Comparison of ENCODE assay signal across 29 cellular contexts in the genomic region with DNA sequence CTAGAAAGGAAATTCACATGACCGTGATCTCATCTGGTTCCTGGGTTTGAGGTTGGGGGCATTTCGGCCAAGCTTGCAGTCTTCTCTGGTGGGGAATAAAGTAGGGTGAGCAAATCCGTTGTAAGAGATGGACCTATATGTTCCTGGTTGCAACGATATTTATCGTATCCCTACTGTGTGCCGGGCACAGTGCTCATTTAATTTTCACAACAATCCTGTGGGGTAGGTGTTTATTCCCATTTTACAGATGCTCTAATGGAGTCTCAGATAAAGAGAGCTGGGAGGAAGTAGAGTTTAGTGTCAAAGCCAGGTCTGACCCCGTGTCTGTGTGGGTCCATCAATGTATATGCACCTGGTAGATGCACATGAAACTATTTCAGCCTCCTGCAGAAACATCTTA. TPM values are rescaled to one million over a fixed set of nuclear protein-coding genes. Genes with fewer than 3 reads are reported as not detected.
DNase-seq lines count a peak whose midpoint lies in the region; ATAC-seq, FAIRE-seq and TF ChIP-seq lines count a peak whose summit lies in the region.
"Had no signal": no experiment of that assay in that cellular context is flagged by ENCODE, and none has a peak within 500 bp of the region (broad histone marks: within the 10 kb centered on the region; RNA-seq: fewer than 3 reads in every experiment).

No MANE protein-coding gene starts in this region.

- no peak overlapping the region for H2BK12ac ChIP-seq in neuronal stem cell (ENCODE audit: low read length)

- H3K18ac ChIP-seq in mesendoderm (ENCODE audit: low read length) = no peak overlapping the region
- H3K18ac ChIP-seq in neuronal stem cell (ENCODE audit: low read length) = no peak overlapping the region

- peaks cover 98% of the 10 kb centered on the region for H3K79me2 ChIP-seq in HepG2 (ENCODE audit: insufficient read depth, low read length)
- H3K79me2 ChIP-seq in K562 (ENCODE audit: control insufficient read depth, insufficient read depth, low read length) = peaks cover 100% of the 10 kb centered on the region
- H3K79me2 ChIP-seq in mesendoderm (ENCODE audit: control insufficient read depth, insufficient read depth, low read length) = peaks cover 90% of the 10 kb centered on the region

- FAIRE-seq in HepG2 (lab: Jason Lieb, UNC) = no peak
- no peak for FAIRE-seq in K562 (lab: Jason Lieb, UNC)
- FAIRE-seq: GM12891 had no signal

- H3K4me3 ChIP-seq in HepG2 (replicated peaks in 1 of 3; ENCODE audit: insufficient read depth in 1 of 3, low read depth in 2 of 3, low read length in 3 of 3) (no peak overlapping the region), right lobe of liver (no peak overlapping the region), K562 (no peak overlapping the region), mesendoderm (ENCODE audit: low read length) (no peak overlapping the region), neuronal stem cell (ENCODE audit: low read length in 2 of 2) (no peak overlapping the region)
- H3K4me3 ChIP-seq: GM23338, MG63, PC-9, SJSA1 had no signal

- peak overlapping the region; percentile 11 for H3K56ac ChIP-seq in mesendoderm (ENCODE audit: low read length)

- intact Hi-C loops in HepG2 (cut with micrococcal nuclease; ENCODE audit: unreplicated experiment) = no loop called here
- intact Hi-C loops in right lobe of liver (cut with DNase I) = loop anchor here in 1 of 2 donors (10.0 kb wide), 1 partner anchor 81 kb away; no protein-coding TSS in a partner anchor
- intact Hi-C loops in K562 (cut with micrococcal nuclease) = no loop called here

- peak overlapping the region; percentile 25 for H3K23ac ChIP-seq in mesendoderm (ENCODE audit: low read length)
- H3K23ac ChIP-seq in neuronal stem cell (ENCODE audit: low read depth, low read length, poor library complexity) = no peak overlapping the region

- CTCF ChIA-PET in HepG2 (lab: Yijun Ruan, JAX; ENCODE audit: low intra/inter-chr PET ratio, low total read pairs) = no interaction called here
- CTCF ChIA-PET in K562 (lab: Yijun Ruan, JAX; ENCODE audit: low intra/inter-chr PET ratio) = no interaction called here

- 95% methylated on average over 7 of the region's 7 CpGs for WGBS in HepG2 (ENCODE audit: low lambda C conversion rate)
- WGBS in right lobe of liver (ENCODE audit: insufficient coverage, low coverage, low lambda C conversion rate, missing lambda C conversion rate) = 59% methylated on average over 7 of the region's 7 CpGs
- 83% methylated on average over 7 of the region's 7 CpGs for WGBS in K562 (ENCODE audit: insufficient coverage, low coverage, missing lambda C conversion rate)
- no CpG with 5 or more reads among the region's 7 CpGs for WGBS in mesendoderm (ENCODE audit: extremely low coverage, insufficient coverage, low lambda C conversion rate)
- WGBS in neuronal stem cell (ENCODE audit: extremely low coverage in 2 of 2, insufficient read length in 2 of 2, insufficient replicate concordance in 1 of 2), 2 donors = no CpG with 5 or more reads among the region's 7 CpGs

- no peak; a peak in 1 of 4 replicates for TF ChIP-seq POLR2A in HepG2 (IDR thresholded peaks at IDR 0.05; ENCODE audit: insufficient read depth in 1 of 2, low read depth in 2 of 2, low read length in 2 of 2)
- no peak for TF ChIP-seq POLR2A in right lobe of liver (IDR thresholded peaks at IDR 0.05)
- no peak for TF ChIP-seq POLR2A in K562 (conservative IDR thresholded peaks at IDR 0.05)

- H3K36me3 ChIP-seq in HepG2 (replicated peaks in 1 of 2; ENCODE audit: control insufficient read depth in 1 of 2, insufficient read depth in 2 of 2, low read length in 2 of 2) (peaks cover 8 to 19% of the 10 kb centered on the region in 2 experiments), right lobe of liver (no peaks in the 10 kb centered on the region), K562 (ENCODE audit: control insufficient read depth, insufficient read depth, low read length) (peaks cover 42% of the 10 kb centered on the region), mesendoderm (ENCODE audit: control insufficient read depth, insufficient read depth, low read length) (no peaks in the 10 kb centered on the region), neuronal stem cell (replicated peaks in 1 of 2; ENCODE audit: control insufficient read depth in 2 of 2, insufficient read depth in 2 of 2, low read length in 2 of 2) (peaks cover 5 to 17% of the 10 kb centered on the region in 2 donors)

- BruUV-seq in HepG2 (replicated peaks; lab: Mats Ljungman, UMichigan) (no TSS peak), K562 (replicated peaks; lab: Mats Ljungman, UMichigan) (no TSS peak)

- in situ Hi-C loops in HepG2 (cut with HindIII; ENCODE audit: extremely low pct_ligation_motif_present, low pct_unique_long_range_greater_than_20kb) (no loop called here), K562 (cut with MboI) (no loop called here)

- ATAC-seq in HepG2 = no peak
- no peak for ATAC-seq in right lobe of liver
- ATAC-seq in K562 = no peak
- ATAC-seq: CD8-positive, alpha-beta T cell; GM23338 had no signal

- no peak for DNase-seq in HepG2 (ENCODE audit: low spot score)
- no peak for DNase-seq in right lobe of liver
- DNase-seq in K562 (ENCODE audit: extremely low read depth in 1 of 4, low spot score in 3 of 4) = no peak
- DNase-seq in mesendoderm = no peak
- DNase-seq in GM10266 (ENCODE audit: extremely low spot score) = no peak
- no peak for DNase-seq in neuronal stem cell (ENCODE audit: low spot score)
- DNase-seq in occipital lobe (lab: John Stamatoyannopoulos, UW) = no peak
- DNase-seq: C1 segment of cervical spinal cord; Caco-2; CD8-positive, alpha-beta T cell; DMS79; EL; GDM1; HCEC 1CT; KBM-7; MG63; NCI-H1105 treated with DMSO at 0.1 percent for 48 hours; NCI-H146; NCI-H1930; NCI-H2107; NCI-H446; NCI-H524 treated with DMSO at 0.1 percent for 48 hours; NCI-H82; NK-92 treated with Interleukin-12 subunit alpha and Interleukin-12 subunit beta, amount 100 ng/mL, for 24 hours; PC-9; Right ventricle myocardium superior had no signal

- H3K4ac ChIP-seq in mesendoderm (ENCODE audit: low read depth, low read length) (no peak overlapping the region), neuronal stem cell (ENCODE audit: low read length) (no peak overlapping the region)

- H3K9me1 ChIP-seq in K562 (ENCODE audit: control insufficient read depth, insufficient read depth, low read length) = peaks cover 11% of the 10 kb centered on the region

- H3K9me3 ChIP-seq in HepG2 (ENCODE audit: low read length) (no peaks in the 10 kb centered on the region), right lobe of liver (no peaks in the 10 kb centered on the region), K562 (replicated peaks; ENCODE audit: control insufficient read depth, insufficient read depth, low read depth, low read length) (peaks cover 5% of the 10 kb centered on the region; the same call in 1 of the 2 replicates), neuronal stem cell (replicated peaks in 1 of 2; ENCODE audit: control insufficient read depth in 2 of 2, insufficient read depth in 1 of 2, low read depth in 1 of 2, low read length in 2 of 2) (peaks cover 0 to 4% of the 10 kb centered on the region in 2 donors)
- H3K9me3 ChIP-seq: Caco-2, MG63, SJSA1 had no signal

- H3K9ac ChIP-seq in HepG2 (ENCODE audit: insufficient read depth, low read depth, low read length) = 0 out of 2 replicates have a peak overlapping the region, but pooled peaks have one; percentile 67
- H3K9ac ChIP-seq in K562 (ENCODE audit: insufficient read depth in 1 of 2, low read depth in 2 of 2, low read length in 2 of 2) = no peak overlapping the region; a peak in 1 of 4 replicates
- H3K9ac ChIP-seq in mesendoderm (ENCODE audit: low read length) = no peak overlapping the region
- no peak overlapping the region for H3K9ac ChIP-seq in neuronal stem cell (ENCODE audit: low read depth, low read length, poor library complexity)

- no peak overlapping the region for H4K5ac ChIP-seq in mesendoderm (ENCODE audit: low read length)

- H4K8ac ChIP-seq in mesendoderm (ENCODE audit: low read depth, low read length) (no peak overlapping the region), neuronal stem cell (ENCODE audit: low read depth, low read length) (no peak overlapping the region)

- no peak overlapping the region for H2BK120ac ChIP-seq in mesendoderm (ENCODE audit: low read depth, low read length)
- no peak overlapping the region for H2BK120ac ChIP-seq in neuronal stem cell (ENCODE audit: low read depth, low read length)

- H3K14ac ChIP-seq in neuronal stem cell (ENCODE audit: low read length) = no peak overlapping the region

- POLR2A ChIA-PET in HepG2 (lab: Yijun Ruan, JAX) (interaction anchor here (3.6 kb wide), 1 partner anchor 80 kb away, joined by 30 read pairs; no protein-coding TSS in a partner anchor), K562 (lab: Yijun Ruan, JAX) (interaction anchor here (0.8 to 3.1 kb wide), 4 partner anchors 16 to 252 kb away, joined by 3 to 14 read pairs (median 4); no protein-coding TSS in a partner anchor)

- H3K79me1 ChIP-seq in mesendoderm (ENCODE audit: low read length) = peaks cover 64% of the 10 kb centered on the region
- peaks cover 21% of the 10 kb centered on the region for H3K79me1 ChIP-seq in neuronal stem cell (ENCODE audit: low read depth, low read length)

- H2AFZ ChIP-seq in HepG2 (ENCODE audit: low read length) (no peak overlapping the region), K562 (ENCODE audit: low read depth, low read length) (no peak overlapping the region), neuronal stem cell (ENCODE audit: low read length) (no peak overlapping the region)
- H2AFZ ChIP-seq: GM23338, PC-9 had no signal

- TF ChIP-seq CTCF in HepG2 (CRISPR knock-in tag; IDR thresholded peaks at IDR 0.05) (no peak), right lobe of liver (IDR thresholded peaks at IDR 0.05) (no peak), K562 (IDR thresholded peaks at IDR 0.05 in 2 of 3, conservative IDR thresholded peaks at IDR 0.05 in 1 of 3; ENCODE audit: insufficient read depth in 2 of 3, low read depth in 1 of 3, low read length in 3 of 3) (no peak), GM10266 (IDR thresholded peaks at IDR 0.05; ENCODE audit: control insufficient read depth, insufficient read depth, low read depth, missing control alignments) (no peak)

- H2AK5ac ChIP-seq in mesendoderm (ENCODE audit: low read length) (no peak overlapping the region), neuronal stem cell (ENCODE audit: low read depth, low read length) (no peak overlapping the region)

- H3K27ac ChIP-seq in HepG2 (ENCODE audit: extremely low read length, insufficient read depth, low read length) (peak overlapping the region; percentile 89), right lobe of liver (peak overlapping the region in 1 of 3 donors; percentile 59), K562 (ENCODE audit: extremely low read depth, low read depth, low read length) (no peak overlapping the region), mesendoderm (ENCODE audit: low read depth, low read length) (no peak overlapping the region), neuronal stem cell (replicated peaks; ENCODE audit: low read length) (no peak overlapping the region)
- H3K27ac ChIP-seq: PC-9, SJSA1 had no signal

- H4K20me1 ChIP-seq in HepG2 (ENCODE audit: insufficient read depth, low read length) = peaks cover 68% of the 10 kb centered on the region
- H4K20me1 ChIP-seq in K562 (replicated peaks; ENCODE audit: control insufficient read depth, insufficient read depth, low read length) = 0 out of 2 replicates have a peak, but pooled peaks cover 5% of the 10 kb centered on the region

- no peaks in the 10 kb centered on the region for H3K27me3 ChIP-seq in HepG2 (ENCODE audit: control insufficient read depth in 1 of 2, insufficient read depth in 2 of 2, low read length in 2 of 2)
- no peaks in the 10 kb centered on the region for H3K27me3 ChIP-seq in right lobe of liver
- no peaks in the 10 kb centered on the region for H3K27me3 ChIP-seq in K562 (ENCODE audit: control insufficient read depth in 2 of 2, insufficient read depth in 2 of 2, low read length in 2 of 2)
- no peaks in the 10 kb centered on the region for H3K27me3 ChIP-seq in mesendoderm (ENCODE audit: insufficient read depth, low read length, poor library complexity)
- H3K27me3 ChIP-seq in neuronal stem cell (ENCODE audit: control insufficient read depth in 3 of 3, insufficient read depth in 3 of 3, low read depth in 1 of 3, low read length in 3 of 3) = no peaks in the 10 kb centered on the region
- H3K27me3 ChIP-seq: MG63, SJSA1 had no signal

- H2BK15ac ChIP-seq in mesendoderm (replicated peaks; ENCODE audit: low read depth) = no peak overlapping the region
- no peak overlapping the region for H2BK15ac ChIP-seq in neuronal stem cell (ENCODE audit: low read length)

- TF ChIP-seq EP300 in HepG2 (IDR thresholded peaks at IDR 0.05; ENCODE audit: low read depth in 2 of 2, low read length in 2 of 2) = no peak
- no peak for TF ChIP-seq EP300 in HepG2 (CRISPR knock-in tag; IDR thresholded peaks at IDR 0.05; ENCODE audit: borderline replicate concordance)
- TF ChIP-seq EP300 in K562 (IDR thresholded peaks at IDR 0.05; ENCODE audit: low read length) = no peak

- H3K4me1 ChIP-seq in HepG2 (ENCODE audit: insufficient read depth, low read length) (peaks cover 100% of the 10 kb centered on the region), right lobe of liver (peaks cover 0 to 90% (median 48%) of the 10 kb centered on the region in 4 donors), K562 (replicated peaks in 1 of 2; ENCODE audit: control insufficient read depth in 2 of 2, insufficient read depth in 2 of 2, low read length in 2 of 2) (peaks cover 64 to 66% of the 10 kb centered on the region in 2 experiments), mesendoderm (ENCODE audit: control insufficient read depth, low read depth, low read length) (peaks cover 12% of the 10 kb centered on the region), neuronal stem cell (ENCODE audit: control insufficient read depth in 2 of 2, insufficient read depth in 1 of 2, low read depth in 1 of 2, low read length in 2 of 2) (peaks cover 12 to 15% of the 10 kb centered on the region in 2 donors)

- no peak overlapping the region for H4K91ac ChIP-seq in neuronal stem cell (ENCODE audit: low read depth, low read length, poor library complexity)

- H3K4me2 ChIP-seq in HepG2 (ENCODE audit: low read depth, low read length) (peak overlapping the region; percentile 97), K562 (ENCODE audit: insufficient read depth, low read length) (no peak overlapping the region), mesendoderm (ENCODE audit: low read length) (no peak overlapping the region), neuronal stem cell (ENCODE audit: insufficient read depth, low read length, poor library complexity, severe bottlenecking) (no peak overlapping the region)
- H3K4me2 ChIP-seq: GM23338, PC-9 had no signal

- TF ChIP-seq RAD21 in HepG2 (CRISPR knock-in tag; IDR thresholded peaks at IDR 0.05) = no peak
- no peak for TF ChIP-seq RAD21 in K562 (CRISPR knock-in tag; conservative IDR thresholded peaks at IDR 0.05 in 1 of 2, IDR thresholded peaks at IDR 0.05 in 1 of 2)

- no peak overlapping the region for H2BK5ac ChIP-seq in mesendoderm (ENCODE audit: low read length)
- no peak overlapping the region for H2BK5ac ChIP-seq in neuronal stem cell (ENCODE audit: low read length)

RNA-seq across cellular contexts. Expression of gene CMIP, which starts 9.4 kb away (rescaled TPM):
- 10.9 and 21.7 TPM in 2 replicates for total RNA-seq in HepG2 (2016; rRNA removed; fragmentation: Illumina TruSeq; extraction: Trizol)
- 3.5 and 4.6 TPM in 2 replicates for total RNA-seq in HepG2 (2016; cell fraction: cytosol; rRNA removed; fragmentation: Illumina TruSeq; extraction: Trizol; ENCODE audit: low read depth)
- total RNA-seq in HepG2 (2016; cell fraction: insoluble cytoplasmic fraction; rRNA removed; fragmentation: Illumina TruSeq; extraction: Trizol) = 11.5 and 15.7 TPM in 2 replicates
- total RNA-seq in HepG2 (2016; cell fraction: membrane; rRNA removed; fragmentation: Illumina TruSeq; extraction: Trizol) = 13.0 and 15.9 TPM in 2 replicates
- total RNA-seq in HepG2 (2016; cell fraction: nucleus; rRNA removed; fragmentation: Illumina TruSeq; extraction: Trizol) = 23.3 and 29.3 TPM in 2 replicates
- 18.1 and 22.0 TPM in 2 replicates for polyA plus RNA-seq in HepG2 (2011; rRNA removed)
- 17.3 and 20.7 TPM in 2 replicates for polyA plus RNA-seq in HepG2 (2011; cell fraction: cytosol; rRNA removed)
- 77.4 and 83.2 TPM in 2 replicates for polyA plus RNA-seq in HepG2 (2011; cell fraction: nucleus; rRNA removed)
- 74.4 and 83.5 TPM in 2 replicates for polyA plus RNA-seq in HepG2 (2012)
- 3.4 and 3.8 TPM in 2 replicates for polyA plus RNA-seq in HepG2 (2016; cell fraction: cytosol; fragmentation: Illumina TruSeq; extraction: Trizol; ENCODE audit: low read depth)
- polyA plus RNA-seq in HepG2 (2016; cell fraction: insoluble cytoplasmic fraction; fragmentation: Illumina TruSeq; extraction: Trizol; ENCODE audit: low read depth) = 29.7 and 48.6 TPM in 2 replicates
- 14.8 and 16.9 TPM in 2 replicates for polyA plus RNA-seq in HepG2 (2016; cell fraction: membrane; fragmentation: Illumina TruSeq; extraction: Trizol; ENCODE audit: low read depth)
- polyA plus RNA-seq in HepG2 (2016; cell fraction: nucleus; fragmentation: Illumina TruSeq; extraction: Trizol; ENCODE audit: insufficient read depth, low read depth) = 51.1 and 51.2 TPM in 2 replicates
- polyA minus RNA-seq in HepG2 (2011; rRNA and poly(A)+ RNA removed; ENCODE audit: low replicate concordance) = 16.6 and 71.5 TPM in 2 replicates
- 60.8 and 68.8 TPM in 2 replicates for polyA minus RNA-seq in HepG2 (2011; cell fraction: cytosol; rRNA and poly(A)+ RNA removed)
- polyA minus RNA-seq in HepG2 (2011; cell fraction: nucleus; rRNA and poly(A)+ RNA removed) = 61.9 and 63.1 TPM in 2 replicates
- 10 to 100 TPM; 12.2 to 23.0 (median 16.5) TPM for total RNA-seq in right lobe of liver
- total RNA-seq in K562 (2011; cell fraction: chromatin; rRNA removed; ENCODE audit: low replicate concordance) = 107 and 183 TPM in 2 replicates
- total RNA-seq in K562 (2011; cell fraction: nucleolus; rRNA removed) = 75.7 and 79.0 TPM in 2 replicates
- total RNA-seq in K562 (2011; cell fraction: nucleoplasm; rRNA removed) = 101 and 152 TPM in 2 replicates
- total RNA-seq in K562 (2014; rRNA removed) = 16.1 and 19.1 TPM in 2 replicates
- total RNA-seq in K562 (2014; rRNA removed; fragmentation: Illumina TruSeq; extraction: Trizol) = 10.3 and 10.8 TPM in 2 replicates
- total RNA-seq in K562 (2015; rRNA removed; fragmentation: Illumina TruSeq; extraction: Trizol) = 9.7 and 11.5 TPM in 2 replicates
- 66.4 and 82.5 TPM in 2 replicates for total RNA-seq in K562 (2021)
- 8.1 and 19.2 TPM in 2 replicates for polyA plus RNA-seq in K562 (2011; rRNA removed)
- 17.6 and 21.0 TPM in 2 replicates for polyA plus RNA-seq in K562 (2011; cell fraction: cytosol; rRNA removed)
- 46.1 and 50.8 TPM in 2 replicates for polyA plus RNA-seq in K562 (2011; cell fraction: nucleus; rRNA removed)
- 51.9 and 88.9 TPM in 2 replicates for polyA plus RNA-seq in K562 (2012)
- polyA plus RNA-seq in K562 (2014; fragmentation: Illumina TruSeq; extraction: Trizol) = 39.4 and 41.6 TPM in 2 replicates
- 1 to 10 TPM in 1 of 2 experiments, under 1 TPM in 1; 0.94 to 1.9 TPM for polyA plus RNA-seq in K562 (2014; fragmentation: Nextera tagmentation; extraction: Ambion mirVana)
- polyA plus RNA-seq in K562 (2014; rRNA removed) = 15.6 and 21.0 TPM in 2 replicates
- 20.3 and 24.1 TPM in 2 replicates for polyA minus RNA-seq in K562 (2011; rRNA and poly(A)+ RNA removed)
- polyA minus RNA-seq in K562 (2011; cell fraction: cytosol; rRNA and poly(A)+ RNA removed) = 45.6 and 90.6 TPM in 2 replicates
- 26.0 and 43.0 TPM in 2 replicates for polyA minus RNA-seq in K562 (2011; cell fraction: nucleus; rRNA and poly(A)+ RNA removed)
- 36.2 TPM for polyA plus RNA-seq in mesendoderm (2013, experiment 1 of 2)
- polyA plus RNA-seq in mesendoderm (2013, experiment 2 of 2) = 36.4 TPM
- polyA plus RNA-seq in neuronal stem cell (2013, experiment 1 of 2) = 29.4 TPM
- polyA plus RNA-seq in neuronal stem cell (2013, experiment 2 of 2) = 31.2 TPM
- total RNA-seq in occipital lobe = 22.9 TPM

Comparison
In these comparisons a context has a peak if more than half of its experiments do, and no peak if none do; other contexts are left out.
1. Of the 241 proteins assayed by ChIP-seq in both HepG2 and K562: peak only in HepG2: none; only in K562: none; in both: ZKSCAN1; in neither: 240.